13 cellular contexts compared by ENCODE assay signal in the genomic region with DNA sequence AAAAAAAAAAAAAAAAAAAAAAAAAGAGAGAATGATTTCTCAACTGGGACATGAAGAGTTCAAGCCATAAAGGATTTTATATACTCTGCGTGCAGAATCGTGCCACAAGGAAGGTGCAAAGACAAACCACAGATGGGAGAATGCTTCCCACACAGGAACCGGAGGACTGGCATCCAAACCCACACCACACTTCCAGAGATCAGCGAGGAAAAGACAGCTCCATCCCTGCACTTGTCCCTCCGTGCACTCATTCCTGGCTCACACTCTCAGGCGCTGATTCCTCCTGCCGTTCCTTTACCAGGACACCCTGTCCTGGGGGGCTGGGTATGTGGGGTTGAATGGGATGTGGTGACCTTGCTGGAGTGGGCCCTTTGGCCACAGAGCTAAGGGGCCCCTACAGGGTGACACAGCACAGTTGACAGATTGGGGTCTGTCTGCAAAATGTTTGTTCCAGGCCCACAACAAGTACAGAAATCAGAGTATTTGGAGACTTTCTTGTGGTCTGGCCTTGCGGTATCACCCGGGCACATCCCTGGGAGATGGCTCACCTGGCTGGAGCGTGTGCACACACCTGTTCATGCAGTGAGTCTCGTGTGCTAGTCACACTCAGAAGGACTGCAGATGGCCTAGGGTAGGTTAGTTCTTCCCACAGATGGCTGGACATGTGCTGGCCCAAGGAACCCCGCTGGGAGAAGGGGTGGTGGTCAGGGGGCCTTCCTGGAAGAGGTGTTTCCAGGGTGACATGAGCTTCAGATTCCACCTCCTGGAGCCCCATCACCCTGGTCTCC. TPM values are rescaled to one million over a fixed set of nuclear protein-coding genes. Genes with fewer than 3 reads are reported as not detected.
"Had no signal": no experiment of that assay in that cellular context is flagged by ENCODE, and none has a peak within 500 bp of the region (broad histone marks: within the 10 kb centered on the region; RNA-seq: fewer than 3 reads in every experiment).

No MANE protein-coding gene starts in this region.

- H3K4me1 ChIP-seq: esophagus squamous epithelium, heart left ventricle had no signal

- H3K4me3 Mint-ChIP-seq: activated CD4-positive, alpha-beta T cell treated with anti-CD3 and anti-CD28 coated beads, Interleukin-2, amount 10 ng/mL, durations not matched to agents 24 days and 14 days; activated naive CD8-positive, alpha-beta T cell treated with anti-CD3 and anti-CD28 coated beads, Interleukin-2, amount 50 U/mL, for 24 hours; memory B cell; WTC11 had no signal

- H3K36me3 Mint-ChIP-seq: memory B cell had no signal

- H3K27ac Mint-ChIP-seq: activated CD4-positive, alpha-beta T cell treated with anti-CD3 and anti-CD28 coated beads, Interleukin-2, amount 10 ng/mL, durations not matched to agents 24 days and 14 days; activated naive CD8-positive, alpha-beta T cell treated with anti-CD3 and anti-CD28 coated beads, Interleukin-2, amount 50 U/mL, for 24 hours; memory B cell; WTC11 had no signal

- H3K9me3 ChIP-seq: ovary had no signal

- H3K27ac ChIP-seq: heart left ventricle, tibial artery had no signal

- H3K36me3 ChIP-seq: esophagus squamous epithelium, heart left ventricle, ovary, tibial artery had no signal

- H3K27me3 Mint-ChIP-seq: activated CD4-positive, alpha-beta T cell treated with anti-CD3 and anti-CD28 coated beads, Interleukin-2, amount 10 ng/mL, durations not matched to agents 24 days and 14 days; activated naive CD8-positive, alpha-beta T cell treated with anti-CD3 and anti-CD28 coated beads, Interleukin-2, amount 50 U/mL, for 24 hours; memory B cell had no signal

- H3K4me1 Mint-ChIP-seq: activated CD4-positive, alpha-beta T cell treated with anti-CD3 and anti-CD28 coated beads, Interleukin-2, amount 10 ng/mL, durations not matched to agents 24 days and 14 days; activated naive CD8-positive, alpha-beta T cell treated with anti-CD3 and anti-CD28 coated beads, Interleukin-2, amount 50 U/mL, for 24 hours; memory B cell had no signal

- H3K9me3 Mint-ChIP-seq: activated CD4-positive, alpha-beta T cell treated with anti-CD3 and anti-CD28 coated beads, Interleukin-2, amount 10 ng/mL, durations not matched to agents 24 days and 14 days; memory B cell had no signal

- H3K4me3 ChIP-seq: esophagus squamous epithelium, heart left ventricle, ovary, tibial artery had no signal

- ATAC-seq: activated naive CD8-positive, alpha-beta T cell treated with anti-CD3 and anti-CD28 coated beads, Interleukin-2, amount 50 U/mL, for 24 hours; heart left ventricle; left lobe of liver; WTC11 had no signal

- H3K27me3 ChIP-seq: esophagus squamous epithelium, ovary, tibial artery had no signal

- DNase-seq: activated CD4-positive, alpha-beta T cell treated with anti-CD3 and anti-CD28 coated beads, Interleukin-2, amount 10 ng/mL, durations not matched to agents 24 days and 14 days; activated naive CD4-positive, alpha-beta T cell treated with Interleukin-2 at 50 U/mL for 16 hours; activated naive CD8-positive, alpha-beta T cell treated with anti-CD3 and anti-CD28 coated beads, Interleukin-2, amount 50 U/mL, for 24 hours; esophagus squamous epithelium; islet precursor cell; tibial artery had no signal

RNA-seq across cellular contexts. Expression of a gene that starts 55.4 kb away (rescaled TPM):
- total RNA-seq: activated CD4-positive, alpha-beta T cell treated with anti-CD3 and anti-CD28 coated beads, Interleukin-2, amount 10 ng/mL, durations not matched to agents 24 days and 14 days; left lobe of liver; renal cortical epithelial cell had no signal
- polyA plus RNA-seq: heart left ventricle, neural cell had no signal
